Comparison of ENCODE assay signal across 11 cellular contexts in the genomic region with DNA sequence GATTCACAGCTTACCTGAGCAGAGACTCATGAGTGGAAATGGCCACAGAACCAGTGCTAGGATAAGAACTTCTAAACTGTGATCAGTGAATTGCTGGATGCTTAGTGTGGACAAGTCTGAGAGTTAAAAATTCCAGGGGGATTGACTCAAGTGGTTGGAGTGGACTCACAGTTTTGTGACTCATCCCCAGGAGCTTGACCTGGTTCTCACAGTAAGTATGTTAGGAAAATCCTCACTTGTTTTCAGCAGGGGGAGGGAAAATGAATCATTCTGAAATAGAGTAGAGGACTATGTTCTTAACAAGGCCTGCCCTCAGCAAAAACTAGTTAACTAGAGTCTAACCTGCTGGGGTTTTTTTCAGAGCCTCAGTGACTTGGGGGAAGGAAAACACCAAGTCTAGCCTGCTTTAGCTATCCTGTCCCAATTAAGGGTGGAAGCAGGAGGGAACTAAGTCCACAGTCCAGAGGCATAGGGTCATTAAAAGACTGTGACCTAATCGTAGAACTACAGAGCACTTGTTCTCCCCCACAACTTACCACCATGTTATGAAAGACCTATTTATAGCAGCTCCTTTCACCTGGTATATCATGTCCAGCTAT. TPM values are rescaled to one million over a fixed set of nuclear protein-coding genes. Genes with fewer than 3 reads are reported as not detected.
DNase-seq lines count a peak whose midpoint lies in the region; ATAC-seq, FAIRE-seq and TF ChIP-seq lines count a peak whose summit lies in the region.
"Had no signal": no experiment of that assay in that cellular context is flagged by ENCODE, and none has a peak within 500 bp of the region (broad histone marks: within the 10 kb centered on the region; RNA-seq: fewer than 3 reads in every experiment).

No MANE protein-coding gene starts in this region.

- H4K20me1 ChIP-seq in osteoblast (ENCODE audit: insufficient read depth, low read length): no peaks in the 10 kb centered on the region

- DNase-seq in Calu3 (peak; percentile 16), RCC 7860 (ENCODE audit: low spot score) (peak; percentile 95), fibroblast of gingiva (ENCODE audit: low read depth) (peak; percentile 89), osteoblast (ENCODE audit: insufficient read length, low spot score, missing footprints) (peak; percentile 84), H7 (no peak), SIG-M5 treated with dmso at 0.1 percent for 504 hours (lab: John Stamatoyannopoulos, UW; ENCODE audit: unreplicated experiment) (no peak)
- DNase-seq: activated CD4-positive, alpha-beta T cell treated with anti-CD3 and anti-CD28 coated beads for 48 hours; NCI-H1436 had no signal

- H3K27me3 Mint-ChIP-seq in Calu3 (ENCODE audit: unreplicated experiment): no peaks in the 10 kb centered on the region

- no peaks in the 10 kb centered on the region for H3K27me3 ChIP-seq in osteoblast (ENCODE audit: insufficient read depth, low read length)
- H3K27me3 ChIP-seq in H7 (ENCODE audit: control insufficient read depth, insufficient read depth, low read length): peaks cover 1% of the 10 kb centered on the region; the same call in 1 of the 2 replicates

- H3K4me2 ChIP-seq in osteoblast (ENCODE audit: insufficient read depth, low read length): peak overlapping the region; percentile 53

- no peaks in the 10 kb centered on the region for H3K9me3 Mint-ChIP-seq in Calu3 (ENCODE audit: low read depth, unreplicated experiment)

- H3K79me2 ChIP-seq in osteoblast (ENCODE audit: insufficient read depth, low read length): no peaks in the 10 kb centered on the region

- BruUV-seq in Calu3 (replicated peaks; lab: Mats Ljungman, UMichigan): no TSS peak

- H3K4me1 ChIP-seq in osteoblast (ENCODE audit: insufficient read depth, low read length): peaks cover 29% of the 10 kb centered on the region

- no peaks in the 10 kb centered on the region for H3K36me3 Mint-ChIP-seq in Calu3 (ENCODE audit: insufficient read depth, unreplicated experiment)

- H3K9me3 ChIP-seq in osteoblast (ENCODE audit: low read depth, low read length): no peaks in the 10 kb centered on the region
- H3K9me3 ChIP-seq: prostate gland had no signal

- peak overlapping the region; percentile 77 for H3K27ac ChIP-seq in osteoblast (ENCODE audit: low read depth, low read length)

- ATAC-seq in GM21515 (IDR thresholded peaks at IDR 0.05; ENCODE audit: unreplicated experiment) (no peak), HG02678 (IDR thresholded peaks at IDR 0.05; ENCODE audit: unreplicated experiment) (no peak)

- H3K4me3 Mint-ChIP-seq in Calu3 (ENCODE audit: low read depth, unreplicated experiment): no peak overlapping the region

- peaks cover 31% of the 10 kb centered on the region for H3K4me1 Mint-ChIP-seq in Calu3 (ENCODE audit: low read depth, unreplicated experiment)

- no peaks in the 10 kb centered on the region for H3K36me3 ChIP-seq in osteoblast (ENCODE audit: insufficient read depth, low read length)
- no peaks in the 10 kb centered on the region for H3K36me3 ChIP-seq in H7 (replicated peaks; ENCODE audit: control insufficient read depth, insufficient read depth, low read length)
- H3K36me3 ChIP-seq: prostate gland had no signal

- intact Hi-C loops in Calu3 (cut with micrococcal nuclease; ENCODE audit: unreplicated experiment): no loop called here

- peak; percentile 99 for FAIRE-seq in RCC 7860 (lab: Jason Lieb, UNC)

- peak overlapping the region; percentile 5 for H2AFZ ChIP-seq in osteoblast (ENCODE audit: low read length)

- TF ChIP-seq CTCF in Calu3 (IDR thresholded peaks at IDR 0.05; ENCODE audit: unreplicated experiment): no peak
- TF ChIP-seq CTCF in osteoblast (IDR thresholded peaks at IDR 0.05; ENCODE audit: extremely low read depth, low read depth, low read length): no peak

- no peak overlapping the region for H3K4me3 ChIP-seq in osteoblast (ENCODE audit: insufficient read depth, low read length)
- no peak overlapping the region for H3K4me3 ChIP-seq in H7 (ENCODE audit: insufficient read depth, low read depth, low read length)
- H3K4me3 ChIP-seq: prostate gland had no signal

- CTCF ChIA-PET in Calu3 (lab: Charles Lee): interaction anchor here (0.7 kb wide), 2 partner anchors 642 to 1949 kb away, joined by 3 to 6 read pairs; no protein-coding TSS in a partner anchor

- peak overlapping the region; percentile 7 for H3K27ac Mint-ChIP-seq in Calu3 (ENCODE audit: unreplicated experiment)

RNA-seq across cellular contexts. Expression of gene CDC73, which starts 6.1 kb away (rescaled TPM):
- total RNA-seq in Calu3 (2022) (70.7 and 75.2 TPM in 2 replicates), osteoblast (23.0 and 29.7 TPM in 2 replicates)
- total RNA-seq in H7 (2014; rRNA removed; shearing (Covaris generic)): 19.5 and 20.4 TPM in 2 replicates

RNA-seq across cellular contexts. Expression of gene GLRX2, which starts 10.5 kb away (rescaled TPM):
- total RNA-seq in Calu3 (2022) (25.7 and 27.4 TPM in 2 replicates), osteoblast (9.4 and 10.9 TPM in 2 replicates)
- 9.2 and 14.6 TPM in 2 replicates for total RNA-seq in H7 (2014; rRNA removed; shearing (Covaris generic))

RNA-seq across cellular contexts. Expression of gene RO60, which starts 56.3 kb away (rescaled TPM):
- total RNA-seq in Calu3 (2022) (63.6 and 65.1 TPM in 2 replicates), osteoblast (132 and 138 TPM in 2 replicates)
- 136 and 193 TPM in 2 replicates for total RNA-seq in H7 (2014; rRNA removed; shearing (Covaris generic))

RNA-seq across cellular contexts. Expression of gene UCHL5, which starts 56.6 kb away (rescaled TPM):
- 69.9 and 73.7 TPM in 2 replicates for total RNA-seq in Calu3 (2022)
- total RNA-seq in osteoblast: 28.0 and 34.4 TPM in 2 replicates
- 27.7 and 36.3 TPM in 2 replicates for total RNA-seq in H7 (2014; rRNA removed; shearing (Covaris generic))

Comparison
In these comparisons a context has a peak if more than half of its experiments do, and no peak if none do; other contexts are left out.
1. DNase-seq: peak in Calu3 (single experiment), RCC 7860 (single experiment), fibroblast of gingiva (single experiment) and osteoblast (single experiment); none in H7 (single experiment) and SIG-M5 treated with dmso at 0.1 percent for 504 hours (single experiment).